ENCODE assay signal across 14 cellular contexts in the genomic region with DNA sequence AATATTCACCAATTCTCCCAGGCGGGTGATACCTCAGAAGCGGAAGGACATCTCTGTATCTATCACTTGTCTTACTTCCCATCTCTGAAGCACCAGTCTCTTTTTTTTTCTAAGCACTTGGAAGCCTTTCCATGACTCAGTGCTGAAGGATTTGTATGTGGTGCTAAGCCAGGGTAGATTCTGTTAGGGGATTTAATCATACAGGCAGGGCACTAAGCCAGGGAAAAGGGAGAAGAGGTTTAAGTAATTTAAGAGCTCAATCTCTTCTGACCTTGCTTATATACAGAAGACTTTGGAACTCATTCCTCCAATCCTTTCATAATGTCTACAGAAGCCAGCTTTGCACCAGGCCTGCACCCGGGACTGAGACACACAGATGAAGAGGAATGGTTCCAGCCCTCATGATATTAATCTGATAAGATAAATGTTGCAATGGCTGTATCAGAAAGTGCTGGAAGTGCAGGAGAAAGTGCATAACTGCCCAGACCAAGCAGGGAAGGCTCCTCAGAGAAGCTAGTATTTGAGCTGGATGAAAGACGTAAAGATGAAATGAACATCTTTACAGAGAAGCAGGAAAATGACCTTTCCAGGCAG. TPM values are rescaled to one million over a fixed set of nuclear protein-coding genes. Genes with fewer than 3 reads are reported as not detected.
DNase-seq lines count a peak whose midpoint lies in the region; ATAC-seq and TF ChIP-seq lines count a peak whose summit lies in the region.
"Had no signal": no experiment of that assay in that cellular context is flagged by ENCODE, and none has a peak within 500 bp of the region (broad histone marks: within the 10 kb centered on the region; RNA-seq: fewer than 3 reads in every experiment).

No MANE protein-coding gene starts in this region.

- peak; percentile 7 for DNase-seq in BJ (ENCODE audit: low read depth)
- DNase-seq in NCI-H82 treated with DMSO at 0.1 percent for 48 hours (lab: John Stamatoyannopoulos, UW; ENCODE audit: unreplicated experiment) = peak; percentile 95
- DNase-seq in epithelial cell of prostate (ENCODE audit: low read depth, low spot score) = peak; percentile 29
- no peak for DNase-seq in omental fat pad (ENCODE audit: low spot score)
- DNase-seq in posterior vena cava (ENCODE audit: low spot score) = no peak
- DNase-seq in HEK293T (ENCODE audit: extremely low spot score) = no peak
- DNase-seq: activated CD4-positive, alpha-beta T cell treated with anti-CD3 and anti-CD28 coated beads, Interleukin-2, amount 10 ng/mL, durations not matched to agents 7 days and 5 days; cerebellar nuclear complex; NCI-H1694 treated with DMSO at 0.1 percent for 48 hours had no signal

- peak; percentile 84 for ATAC-seq in omental fat pad (ENCODE audit: low FRiP score)
- no peak for ATAC-seq in GM21723 (IDR thresholded peaks at IDR 0.05; ENCODE audit: unreplicated experiment)
- no peak for ATAC-seq in HG02588 (IDR thresholded peaks at IDR 0.05; ENCODE audit: unreplicated experiment)
- ATAC-seq: activated T-helper 17 cell treated with anti-CD3 and anti-CD28 coated beads, Interleukin-2, amount 50 U/mL, for 72 hours had no signal

- H3K4me3 ChIP-seq in BJ (ENCODE audit: low read depth, low read length) = no peak overlapping the region
- H3K4me3 ChIP-seq: esophagus muscularis mucosa had no signal

- H3K27ac ChIP-seq in epithelial cell of prostate = no peak overlapping the region
- H3K27ac ChIP-seq: esophagus muscularis mucosa, neutrophil had no signal

- POLR2A ChIA-PET in BJ (lab: Charles Lee) = no interaction called here
- POLR2A ChIA-PET in HEK293T (lab: Yijun Ruan, JAX) = no interaction called here

- H3K27me3 ChIP-seq in BJ (ENCODE audit: control insufficient read depth, insufficient read depth, low read length) = no peaks in the 10 kb centered on the region
- H3K27me3 ChIP-seq: esophagus muscularis mucosa had no signal

- TF ChIP-seq CTCF in BJ (IDR thresholded peaks at IDR 0.05; ENCODE audit: insufficient read depth, low read depth, low read length) = no peak
- no peak for TF ChIP-seq CTCF in omental fat pad (IDR thresholded peaks at IDR 0.05)

- H3K36me3 ChIP-seq in BJ (ENCODE audit: control insufficient read depth, insufficient read depth, low read length) = no peaks in the 10 kb centered on the region
- H3K36me3 ChIP-seq: esophagus muscularis mucosa, neutrophil had no signal

- intact Hi-C loops in posterior vena cava (cut with DNase I) = no loop called here

- CTCF ChIA-PET in BJ (lab: Yijun Ruan, JAX) (interaction anchor here (0.6 kb wide), 1 partner anchor 10 kb away, joined by 3 read pairs; no protein-coding TSS in a partner anchor), HEK293T (lab: Yijun Ruan, JAX) (no interaction called here)

TF ChIP-seq in HEK293T, 16 proteins besides CTCF, POLR2A, EP300 and RAD21:
- TF ChIP-seq LEF1 (IDR thresholded peaks at IDR 0.05; ENCODE audit: borderline replicate concordance) (no peak), ZNF384 (IDR thresholded peaks at IDR 0.05) (no peak), FOXA1 (IDR thresholded peaks at IDR 0.05) (no peak), NFRKB (IDR thresholded peaks at IDR 0.05) (no peak), ARNT (IDR thresholded peaks at IDR 0.05) (no peak), L3MBTL2 (conservative IDR thresholded peaks at IDR 0.05) (no peak), TARDBP (IDR thresholded peaks at IDR 0.05) (no peak), BHLHE40 (IDR thresholded peaks at IDR 0.05; ENCODE audit: borderline replicate concordance) (no peak), SP1 (IDR thresholded peaks at IDR 0.05) (no peak), HDGF (IDR thresholded peaks at IDR 0.05; ENCODE audit: borderline replicate concordance) (no peak), FOXM1 (IDR thresholded peaks at IDR 0.05; ENCODE audit: borderline replicate concordance) (no peak), FOXK2 (IDR thresholded peaks at IDR 0.05) (no peak), ELF4 (IDR thresholded peaks at IDR 0.05) (no peak), SUZ12 (IDR thresholded peaks at IDR 0.05) (no peak), CTBP1 (IDR thresholded peaks at IDR 0.05; ENCODE audit: borderline replicate concordance) (no peak)
- TF ChIP-seq, protein P1, sequence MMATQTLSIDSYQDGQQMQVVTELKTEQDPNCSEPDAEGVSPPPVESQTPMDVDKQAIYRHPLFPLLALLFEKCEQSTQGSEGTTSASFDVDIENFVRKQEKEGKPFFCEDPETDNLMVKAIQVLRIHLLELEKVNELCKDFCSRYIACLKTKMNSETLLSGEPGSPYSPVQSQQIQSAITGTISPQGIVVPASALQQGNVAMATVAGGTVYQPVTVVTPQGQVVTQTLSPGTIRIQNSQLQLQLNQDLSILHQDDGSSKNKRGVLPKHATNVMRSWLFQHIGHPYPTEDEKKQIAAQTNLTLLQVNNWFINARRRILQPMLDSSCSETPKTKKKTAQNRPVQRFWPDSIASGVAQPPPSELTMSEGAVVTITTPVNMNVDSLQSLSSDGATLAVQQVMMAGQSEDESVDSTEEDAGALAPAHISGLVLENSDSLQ (IDR thresholded peaks at IDR 0.05) = no peak

RNA-seq across cellular contexts. Expression of a gene that starts 11.0 kb away (rescaled TPM):
- not detected in 2 replicates for polyA plus RNA-seq in BJ (2011; rRNA removed)
- not detected in 2 replicates for polyA minus RNA-seq in BJ (2011; rRNA and poly(A)+ RNA removed)
- total RNA-seq in omental fat pad (under 1 TPM in 2 of 4 donors, not detected in 2; 0.13 to 0.56 TPM), posterior vena cava (under 1 TPM in 1 of 2 donors, not detected in 1; 0.10 TPM)
- total RNA-seq: activated CD4-positive, alpha-beta T cell treated with anti-CD3 and anti-CD28 coated beads, Interleukin-2, amount 10 ng/mL, durations not matched to agents 7 days and 5 days; activated T-helper 17 cell treated with anti-CD3 and anti-CD28 coated beads, Interleukin-2, amount 50 U/mL, for 72 hours had no signal

Comparison
In these comparisons a context has a peak if more than half of its experiments do, and no peak if none do; other contexts are left out.
1. DNase-seq: peak in BJ (single experiment), NCI-H82 treated with DMSO at 0.1 percent for 48 hours (single experiment) and epithelial cell of prostate (single experiment); none in omental fat pad (single experiment), posterior vena cava (single experiment) and HEK293T (single experiment).